18 cellular contexts compared by ENCODE assay signal in genomic region chr3:78972617-78973301, GRCh38.
DNase-seq lines count a peak whose midpoint lies in the region; ATAC-seq, FAIRE-seq and TF ChIP-seq lines count a peak whose summit lies in the region.
"Had no signal": no experiment of that assay in that cellular context is flagged by ENCODE, and none has a peak within 500 bp of the region (broad histone marks: within the 10 kb centered on the region; RNA-seq: fewer than 3 reads in every experiment).

No MANE protein-coding gene starts in this region.

- H3K27ac ChIP-seq in H9 (ENCODE audit: insufficient read length, low read depth, low read length) (no peak overlapping the region), GM12878 (ENCODE audit: control insufficient read depth, insufficient read depth) (no peak overlapping the region), PC-9 (no peak overlapping the region)
- no peak overlapping the region for H3K27ac ChIP-seq in CD8-positive, alpha-beta T cell (ENCODE audit: low read depth, low read length)

- no peaks in the 10 kb centered on the region; a peak in 1 of 5 replicates for H3K9me3 Mint-ChIP-seq in H9
- H3K9me3 Mint-ChIP-seq in CD8-positive, alpha-beta T cell, result peaks cover 4% of the 10 kb centered on the region

- H3K4me1 ChIP-seq in H9 (ENCODE audit: insufficient read depth, low read length) (no peaks in the 10 kb centered on the region), GM12878 (ENCODE audit: control insufficient read depth, insufficient read depth, low read length) (no peaks in the 10 kb centered on the region), PC-9 (replicated peaks; ENCODE audit: insufficient read depth) (no peaks in the 10 kb centered on the region)
- H3K4me1 ChIP-seq in CD8-positive, alpha-beta T cell (ENCODE audit: insufficient read depth, low read length), result no peaks in the 10 kb centered on the region
- H3K4me1 ChIP-seq: Caco-2 had no signal

- H2AK5ac ChIP-seq in H9 (ENCODE audit: insufficient read length, low read length), result no peak overlapping the region

- H3K14ac ChIP-seq in H9 (ENCODE audit: insufficient read depth, low read length), result no peak overlapping the region

- H3K56ac ChIP-seq in H9 (ENCODE audit: insufficient read length, low read depth, low read length), result no peak overlapping the region

- no peaks in the 10 kb centered on the region for H3K79me1 ChIP-seq in H9 (ENCODE audit: insufficient read depth, low read depth, low read length, poor library complexity, severe bottlenecking)

- H3K27me3 ChIP-seq in H9 (ENCODE audit: insufficient read depth, low read length) (no peaks in the 10 kb centered on the region), GM12878 (replicated peaks in 1 of 2; ENCODE audit: control insufficient read depth in 2 of 2, insufficient read depth in 2 of 2, low read length in 1 of 2) (no peaks in the 10 kb centered on the region), PC-9 (ENCODE audit: insufficient read depth, low read depth) (no peaks in the 10 kb centered on the region), H7 (ENCODE audit: control insufficient read depth, insufficient read depth, low read length) (no peaks in the 10 kb centered on the region)
- no peaks in the 10 kb centered on the region for H3K27me3 ChIP-seq in CD8-positive, alpha-beta T cell (ENCODE audit: insufficient read depth, low read length)

- SMC1A ChIA-PET in GM12878 (lab: Charles Lee; ENCODE audit: uncharacterized antibody, unreplicated experiment), result interaction anchor here (0.6 to 4.7 kb wide), 27 partner anchors 12 to 311 kb away, joined by 3 to 29 read pairs (median 4); no protein-coding TSS in a partner anchor

- no peak overlapping the region for H4K5ac ChIP-seq in H9 (ENCODE audit: insufficient read length, low read depth, low read length)

- no peak for ATAC-seq in GM12878
- no peak for ATAC-seq in CD8-positive, alpha-beta T cell

- DNase-seq in A172 (ENCODE audit: low spot score), result peak; percentile 19
- DNase-seq in H9, result no peak
- DNase-seq in GM12878 (ENCODE audit: low read depth, low spot score), result no peak
- DNase-seq in kidney tubule cell (ENCODE audit: low spot score), result peak; percentile 18
- no peak for DNase-seq in CD8-positive, alpha-beta T cell
- no peak for DNase-seq in PC-9
- no peak for DNase-seq in H7
- DNase-seq: Caco-2, DMS79 treated with DMSO at 0.1 percent for 48 hours, GF-D8, GOT3, NCI-H146, NCI-H2081 treated with DMSO at 0.1 percent for 48 hours, NCI-H345, NCI-H748 treated with DMSO at 0.1 percent for 48 hours, SHP77 had no signal

- H2AFZ ChIP-seq in H9 (ENCODE audit: low read length) (no peak overlapping the region), GM12878 (ENCODE audit: control insufficient read depth, low read depth, low read length) (no peak overlapping the region), PC-9 (no peak overlapping the region)

- no CpG with 5 or more reads among the region's 2 CpGs for WGBS in H9 (ENCODE audit: extremely low coverage, insufficient read length, low lambda C conversion rate)
- 57% methylated on average over 2 of the region's 2 CpGs for WGBS in GM12878 (ENCODE audit: insufficient coverage, insufficient replicate concordance, low lambda C conversion rate, missing lambda C conversion rate)

- H3K9me2 ChIP-seq in PC-9 (ENCODE audit: insufficient read depth), result no peaks in the 10 kb centered on the region

- H3K9me3 ChIP-seq in H9 (ENCODE audit: control insufficient read depth, low read depth, low read length) (no peaks in the 10 kb centered on the region), GM12878 (replicated peaks; ENCODE audit: control insufficient read depth, insufficient read depth, low read length) (no peaks in the 10 kb centered on the region; the same call in 2 of the 3 replicates), PC-9 (ENCODE audit: insufficient read depth, low read depth) (no peaks in the 10 kb centered on the region)
- no peaks in the 10 kb centered on the region for H3K9me3 ChIP-seq in CD8-positive, alpha-beta T cell (ENCODE audit: low read length)
- H3K9me3 ChIP-seq: Caco-2 had no signal

- H3K27me3 Mint-ChIP-seq in H9 (ENCODE audit: low read depth), result no peaks in the 10 kb centered on the region
- no peaks in the 10 kb centered on the region for H3K27me3 Mint-ChIP-seq in CD8-positive, alpha-beta T cell (ENCODE audit: low read depth)
- H3K27me3 Mint-ChIP-seq: IgD-negative memory B cell had no signal

- H3K36me3 ChIP-seq in GM12878 (ENCODE audit: control insufficient read depth in 2 of 2, insufficient read depth in 2 of 2, low read length in 1 of 2) (no peaks in the 10 kb centered on the region), PC-9 (ENCODE audit: low read depth) (no peaks in the 10 kb centered on the region), H7 (replicated peaks; ENCODE audit: control insufficient read depth, insufficient read depth, low read length) (no peaks in the 10 kb centered on the region)
- no peaks in the 10 kb centered on the region for H3K36me3 ChIP-seq in CD8-positive, alpha-beta T cell (ENCODE audit: insufficient read depth, low read length)

- TF ChIP-seq RAD21 in GM12878 (IDR thresholded peaks at IDR 0.05; ENCODE audit: insufficient read depth, low read depth, low read length), result no peak

- POLR2A ChIA-PET in GM12878 (lab: Charles Lee) (interaction anchor here (0.6 to 1.3 kb wide), 6 partner anchors 38 to 169 kb away, joined by 3 read pairs; no protein-coding TSS in a partner anchor), PC-9 (lab: Charles Lee; ENCODE audit: unreplicated experiment) (interaction anchor here (0.5 kb wide), 1 partner anchor 991 kb away, joined by 3 read pairs; no protein-coding TSS in a partner anchor)
- POLR2A ChIA-PET in CD8-positive, alpha-beta T cell (lab: Charles Lee), result no interaction called here

- in situ Hi-C loops in GM12878 (cut with MboI), result no loop called here

- no peaks in the 10 kb centered on the region for H3K23me2 ChIP-seq in H9 (ENCODE audit: insufficient read length, low read depth, low read length, poor library complexity, severe bottlenecking)

- H2BK15ac ChIP-seq in H9 (ENCODE audit: low read depth, low read length), result no peak overlapping the region

- no peak overlapping the region for H3T11ph ChIP-seq in H9 (ENCODE audit: low read length)

- no peak overlapping the region for H3K4me3 Mint-ChIP-seq in H9
- no peak overlapping the region for H3K4me3 Mint-ChIP-seq in CD8-positive, alpha-beta T cell
- H3K4me3 Mint-ChIP-seq: CD14-positive monocyte had no signal

- intact Hi-C loops in GM12878 (cut with micrococcal nuclease; ENCODE audit: unreplicated experiment) (no loop called here), PC-9 (cut with micrococcal nuclease; ENCODE audit: unreplicated experiment) (no loop called here)
- intact Hi-C loops in CD8-positive, alpha-beta T cell (cut with DNase I, micrococcal nuclease), result no loop called here

- H2BK12ac ChIP-seq in H9 (ENCODE audit: insufficient read length, low read depth, low read length), result no peak overlapping the region

- no peak overlapping the region for H2BK20ac ChIP-seq in H9 (ENCODE audit: low read depth, low read length, poor library complexity, severe bottlenecking)

- BruUV-seq in GM12878 (replicated peaks; lab: Mats Ljungman, UMichigan) (no TSS peak), PC-9 (replicated peaks; lab: Mats Ljungman, UMichigan) (no TSS peak)

- no peaks in the 10 kb centered on the region for H3F3A ChIP-seq in PC-9 (ENCODE audit: insufficient read depth, low read depth)

- H3K18ac ChIP-seq in H9 (ENCODE audit: insufficient read length, low read depth, low read length), result no peak overlapping the region

- TF ChIP-seq EP300 in GM12878 (IDR thresholded peaks at IDR 0.05; ENCODE audit: borderline replicate concordance in 1 of 2, control insufficient read depth in 1 of 2, low read depth in 2 of 2, low read length in 2 of 2), result no peak

- FAIRE-seq in GM12878 (lab: Jason Lieb, UNC), result no peak

- no peak overlapping the region for H3K4me2 ChIP-seq in H9 (ENCODE audit: insufficient read depth, insufficient read length, low read length)
- H3K4me2 ChIP-seq in GM12878 (ENCODE audit: control insufficient read depth, insufficient read depth), result no peak overlapping the region
- H3K4me2 ChIP-seq in PC-9, result no peak overlapping the region

- CTCF ChIA-PET in GM12878 (lab: Yijun Ruan, JAX), result interaction anchor here (0.6 to 2.3 kb wide), 13 partner anchors 9 to 123 kb away, joined by 3 to 6 read pairs (median 3); no protein-coding TSS in a partner anchor
- CTCF ChIA-PET in CD8-positive, alpha-beta T cell (lab: Charles Lee), result no interaction called here
- CTCF ChIA-PET in PC-9 (lab: Charles Lee), result no interaction called here

- H3K4me3 ChIP-seq in GM12878 (no peak overlapping the region), PC-9 (no peak overlapping the region), H7 (ENCODE audit: insufficient read depth, low read depth, low read length) (no peak overlapping the region)
- no peak overlapping the region for H3K4me3 ChIP-seq in CD8-positive, alpha-beta T cell (ENCODE audit: low read depth, low read length)

- RAD21 ChIA-PET in GM12878 (lab: Charles Lee; ENCODE audit: unreplicated experiment), result interaction anchor here (0.7 to 3.8 kb wide), 22 partner anchors 13 to 182 kb away, joined by 3 to 19 read pairs (median 4); no protein-coding TSS in a partner anchor

- no peak overlapping the region for H3K4ac ChIP-seq in H9 (ENCODE audit: low read depth, low read length)

- no peak overlapping the region for H2BK5ac ChIP-seq in H9 (ENCODE audit: insufficient read length, low read length)

- H3K27ac Mint-ChIP-seq in H9, result 0 out of 7 replicates have a peak overlapping the region, but pooled peaks of 2 of the 3 experiments have one; percentile 36 to 55
- H3K27ac Mint-ChIP-seq in CD8-positive, alpha-beta T cell, result no peak overlapping the region
- H3K27ac Mint-ChIP-seq: CD14-positive monocyte, IgD-negative memory B cell had no signal

- no peak overlapping the region for H4K91ac ChIP-seq in H9 (ENCODE audit: insufficient read length, low read depth, low read length)

- TF ChIP-seq POLR2A in GM12878 (IDR thresholded peaks at IDR 0.05; ENCODE audit: low read depth, low read length), result no peak

- H4K20me1 ChIP-seq in H9 (ENCODE audit: control insufficient read depth, insufficient read depth, insufficient read length) (no peaks in the 10 kb centered on the region), GM12878 (ENCODE audit: control insufficient read depth, insufficient read depth) (no peaks in the 10 kb centered on the region), PC-9 (ENCODE audit: insufficient read depth) (no peaks in the 10 kb centered on the region; the same call in 1 of the 2 replicates)

- H3K4me1 Mint-ChIP-seq in H9, result peaks cover 22 to 26% of the 10 kb centered on the region in 2 experiments
- H3K4me1 Mint-ChIP-seq in CD8-positive, alpha-beta T cell (ENCODE audit: low read depth), result peaks cover 3% of the 10 kb centered on the region
- H3K4me1 Mint-ChIP-seq: CD14-positive monocyte, IgD-negative memory B cell had no signal

- H3K79me2 ChIP-seq in H9 (ENCODE audit: insufficient read depth, low read length) (no peaks in the 10 kb centered on the region), GM12878 (ENCODE audit: control insufficient read depth, insufficient read depth, low read length) (no peaks in the 10 kb centered on the region), PC-9 (ENCODE audit: low read depth) (no peaks in the 10 kb centered on the region)

- 0 out of 7 replicates have a peak, but pooled peaks cover 0 to under 1% (median 0%) of the 10 kb centered on the region in 3 experiments for H3K36me3 Mint-ChIP-seq in H9 (ENCODE audit: insufficient read depth in 1 of 3, low read depth in 3 of 3)
- no peaks in the 10 kb centered on the region for H3K36me3 Mint-ChIP-seq in CD8-positive, alpha-beta T cell
- H3K36me3 Mint-ChIP-seq: CD14-positive monocyte, IgD-negative memory B cell had no signal

- H3K9ac ChIP-seq in H9 (ENCODE audit: extremely low read depth, insufficient read length, low read length) (no peak overlapping the region), GM12878 (ENCODE audit: control insufficient read depth, insufficient read depth, low read length) (no peak overlapping the region)

- TF ChIP-seq CTCF in H9 (conservative IDR thresholded peaks at IDR 0.05), result no peak
- TF ChIP-seq CTCF in GM12878 (IDR thresholded peaks at IDR 0.05 in 2 of 3, conservative IDR thresholded peaks at IDR 0.05 in 1 of 3; ENCODE audit: control insufficient read depth in 2 of 3, extremely low read depth in 1 of 3, insufficient read depth in 1 of 3, low read depth in 3 of 3, low read length in 3 of 3), result no peak
- TF ChIP-seq CTCF in CD8-positive, alpha-beta T cell (IDR thresholded peaks at IDR 0.05), result no peak
- TF ChIP-seq CTCF in PC-9 (conservative IDR thresholded peaks at IDR 0.05), result no peak

- H4K8ac ChIP-seq in H9 (replicated peaks; ENCODE audit: insufficient read length, low read depth, low read length), result no peak overlapping the region

- H3K23ac ChIP-seq in H9 (ENCODE audit: insufficient read length, low read depth, low read length), result no peak overlapping the region

- no peak overlapping the region for H2BK120ac ChIP-seq in H9 (ENCODE audit: low read depth, low read length, poor library complexity, severe bottlenecking)

Comparison
In these comparisons a context has a peak if more than half of its experiments do, and no peak if none do; other contexts are left out.
1. DNase-seq: peak in A172 (single experiment) and kidney tubule cell (single experiment); none in H9 (single experiment), GM12878 (single experiment), CD8-positive, alpha-beta T cell (0 of 7), PC-9 (0 of 2) and H7 (single experiment).